8 cellular contexts compared by ENCODE assay signal in the genomic region with DNA sequence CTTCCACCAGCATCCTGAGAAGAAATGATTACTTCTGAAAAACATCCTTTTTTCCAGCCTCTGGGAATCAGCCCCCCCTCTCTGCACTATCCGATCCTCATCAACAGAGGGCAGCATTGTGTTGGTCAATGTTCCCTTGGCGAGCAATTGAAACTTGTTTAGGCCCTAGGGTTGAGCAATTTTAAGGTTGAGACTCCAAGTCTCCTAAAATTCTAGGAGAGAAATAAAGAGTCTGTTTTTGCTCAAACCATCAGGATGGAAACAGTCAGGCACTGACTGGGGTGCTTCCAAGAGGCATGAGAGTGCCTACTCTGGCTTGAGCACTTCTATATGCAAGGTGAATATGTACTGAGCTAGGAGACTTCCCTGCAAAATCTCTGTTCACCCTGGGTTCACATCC. TPM values are rescaled to one million over a fixed set of nuclear protein-coding genes. Genes with fewer than 3 reads are reported as not detected.
A peak's percentile ranks its signal among the peaks of the same experiment; 100 is the strongest.
DNase-seq lines count a peak whose midpoint lies in the region; ATAC-seq and TF ChIP-seq lines count a peak whose summit lies in the region.

No MANE protein-coding gene starts in this region.

- ATAC-seq in GM19397 (IDR thresholded peaks at IDR 0.05; ENCODE audit: unreplicated experiment): peak; percentile 42
- ATAC-seq in HG03280 (IDR thresholded peaks at IDR 0.05; ENCODE audit: unreplicated experiment): peak; percentile 47

- no peaks in the 10 kb centered on the region for H3K9me3 ChIP-seq in OCI-LY3 (ENCODE audit: insufficient read depth, low read length)
- H3K9me3 ChIP-seq in thyroid gland: no peaks in the 10 kb centered on the region

- H3K4me2 ChIP-seq in OCI-LY3 (ENCODE audit: low read length): peak overlapping the region; percentile 52

- H3K4me1 ChIP-seq in OCI-LY3 (ENCODE audit: low read length) (peaks cover 5% of the 10 kb centered on the region), thyroid gland (no peaks in the 10 kb centered on the region)

- H3K27ac ChIP-seq in OCI-LY3 (ENCODE audit: low read length): no peak overlapping the region
- H3K27ac ChIP-seq in thyroid gland: no peak overlapping the region

- H3K9ac ChIP-seq in OCI-LY3 (ENCODE audit: low read length): no peak overlapping the region

- intact Hi-C loops in thyroid gland (cut with DNase I): loop anchor here (5.0 kb wide), 1 partner anchor 54 kb away; no protein-coding TSS in a partner anchor

- H3K36me3 ChIP-seq in OCI-LY3 (replicated peaks; ENCODE audit: low read depth, low read length): no peaks in the 10 kb centered on the region
- no peaks in the 10 kb centered on the region for H3K36me3 ChIP-seq in thyroid gland

- peak overlapping the region; percentile 47 for H3K4me3 ChIP-seq in OCI-LY3 (ENCODE audit: low read length)
- H3K4me3 ChIP-seq in thyroid gland (replicated peaks in 1 of 3): no peak overlapping the region

- TF ChIP-seq CTCF in OCI-LY3 (IDR thresholded peaks at IDR 0.05; ENCODE audit: low read depth, low read length): peak; percentile 84
- peak in 5 of 6 experiments; percentile 45 to 91 (median 82) for TF ChIP-seq CTCF in thyroid gland (IDR thresholded peaks at IDR 0.05)

- DNase-seq in NCI-H1417 (lab: John Stamatoyannopoulos, UW) (peak; percentile 24 to 56 (median 53)), NCI-H1417 treated with DMSO at 0.1 percent for 48 hours (lab: John Stamatoyannopoulos, UW) (no peak), cerebellum (ENCODE audit: low spot score) (peak; percentile 61), left kidney (ENCODE audit: low read depth, low spot score) (peak; percentile 72), thyroid gland (peak; percentile 45 to 51)

- H3K27me3 ChIP-seq in OCI-LY3 (ENCODE audit: low read depth, low read length) (no peaks in the 10 kb centered on the region), thyroid gland (no peaks in the 10 kb centered on the region)

- no peaks in the 10 kb centered on the region for H4K20me1 ChIP-seq in OCI-LY3 (ENCODE audit: insufficient read depth, low read length)

- TF ChIP-seq POLR2A in thyroid gland (IDR thresholded peaks at IDR 0.05): no peak

- H2AFZ ChIP-seq in OCI-LY3 (ENCODE audit: low read depth, low read length): peak overlapping the region; percentile 54; the same call in 1 of the 2 replicates

- no peaks in the 10 kb centered on the region for H3K79me2 ChIP-seq in OCI-LY3 (ENCODE audit: low read length)

- 3% methylated on average over 2 of the region's 2 CpGs for WGBS in thyroid gland, 2 donors

RNA-seq across cellular contexts. Expression of gene CYFIP2, which starts 12.4 kb away (rescaled TPM):
- total RNA-seq in cerebellum (94.8 TPM), thyroid gland (10 to 100 TPM; 18.3 to 73.5 (median 34.6) TPM)
